In the genomic region with DNA sequence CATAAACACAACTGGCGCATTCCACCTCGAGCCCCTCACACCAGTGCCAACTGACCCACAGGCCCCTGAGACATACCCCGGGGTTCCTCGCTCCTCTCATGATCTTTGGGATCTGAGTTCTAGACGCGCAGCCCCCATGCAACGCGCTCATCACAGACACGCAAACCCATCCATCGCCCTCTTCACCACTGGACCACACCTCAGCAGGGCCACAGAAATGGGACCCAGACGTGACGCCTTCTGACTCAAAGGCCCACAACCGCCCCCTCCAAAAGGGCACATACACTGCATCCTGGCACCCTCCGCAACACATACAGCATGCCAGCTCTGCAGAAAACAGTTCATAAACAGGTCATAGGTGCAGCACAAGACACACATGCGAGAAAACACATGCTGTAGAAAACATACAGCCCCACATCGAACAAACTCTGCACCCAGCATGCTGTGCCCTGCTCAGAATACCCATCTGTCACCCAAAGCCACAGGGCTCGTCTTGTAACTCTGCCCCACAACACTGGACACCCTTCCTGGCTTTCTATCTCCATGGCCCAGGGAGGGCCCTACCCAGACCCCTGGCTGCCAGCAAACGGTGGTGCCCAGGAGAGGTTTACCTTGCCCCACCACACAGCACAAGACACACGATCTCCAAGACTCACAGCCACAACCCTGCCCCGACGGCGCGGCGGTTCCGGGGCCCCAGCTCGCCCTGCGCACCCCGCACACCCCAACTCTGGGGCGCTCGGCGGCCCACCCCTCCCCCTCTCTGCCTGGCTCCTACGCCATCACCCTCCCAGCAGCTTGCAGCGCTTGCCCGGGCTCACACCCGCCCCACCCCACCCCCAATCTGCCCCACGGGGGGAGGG, we compare ENCODE assay signal across 8 cellular contexts. TPM values are rescaled to one million over a fixed set of nuclear protein-coding genes. Genes with fewer than 3 reads are reported as not detected.
A peak's percentile ranks its signal among the peaks of the same experiment; 100 is the strongest.
DNase-seq lines count a peak whose midpoint lies in the region; ATAC-seq, FAIRE-seq and TF ChIP-seq lines count a peak whose summit lies in the region.

No MANE protein-coding gene starts in this region.

- H3K9me3 ChIP-seq in RWPE2 (ENCODE audit: severe bottlenecking) (no peaks in the 10 kb centered on the region), vagina (no peaks in the 10 kb centered on the region)

- FAIRE-seq in GM12891 (lab: Jason Lieb, UNC): peak; percentile 60

- intact Hi-C loops in vagina (cut with DNase I): no loop called here

- H3K4me1 ChIP-seq in RWPE2 (ENCODE audit: insufficient read depth, poor library complexity, severe bottlenecking): peaks cover 24% of the 10 kb centered on the region
- peaks cover 79% of the 10 kb centered on the region for H3K4me1 ChIP-seq in vagina

- TF ChIP-seq POLR2A in GM12891 (IDR thresholded peaks at IDR 0.05; ENCODE audit: low read depth, low read length): no peak
- no peak for TF ChIP-seq POLR2A in vagina (IDR thresholded peaks at IDR 0.05)

- DNase-seq in GM12891 (ENCODE audit: insufficient read length, low spot score) (peak; percentile 70), RWPE2 (ENCODE audit: low spot score) (no peak), glomerular visceral epithelial cell (ENCODE audit: extremely low spot score) (peak; percentile 48), omental fat pad (ENCODE audit: low spot score) (no peak), vagina (ENCODE audit: extremely low spot score in 2 of 2) (no peak), NCI-H1092 (lab: John Stamatoyannopoulos, UW) (no peak), cortex of kidney (lab: John Stamatoyannopoulos, UW) (no peak)
- peak; percentile 56 for DNase-seq in activated naive CD4-positive, alpha-beta T cell treated with anti-CD3 and anti-CD28 coated beads, Interleukin-2, amount 50 U/mL, for 16 hours

- H3K4me3 ChIP-seq in RWPE2 (ENCODE audit: severe bottlenecking) (peak overlapping the region; percentile 62), vagina (peak overlapping the region; percentile 84 to 89)

- H3K27me3 ChIP-seq in RWPE2 (ENCODE audit: insufficient read depth, poor library complexity, severe bottlenecking) (no peaks in the 10 kb centered on the region), vagina (no peaks in the 10 kb centered on the region)

- TF ChIP-seq CTCF in RWPE2 (IDR thresholded peaks at IDR 0.05; ENCODE audit: poor library complexity, severe bottlenecking) (no peak), omental fat pad (IDR thresholded peaks at IDR 0.05) (no peak), vagina (IDR thresholded peaks at IDR 0.05) (no peak)

- ATAC-seq in RWPE2 (ENCODE audit: low read depth) (peak; percentile 11), omental fat pad (ENCODE audit: low FRiP score) (peak; percentile 5)

- H3K36me3 ChIP-seq in RWPE2 (ENCODE audit: low read depth) (peaks cover 9% of the 10 kb centered on the region; the same call in 1 of the 2 replicates), vagina (no peaks in the 10 kb centered on the region)

- H3K27ac ChIP-seq in RWPE2 (ENCODE audit: poor library complexity, severe bottlenecking) (peak overlapping the region; percentile 95), vagina (peak overlapping the region; percentile 100)

TF ChIP-seq in GM12891, 5 proteins besides CTCF, POLR2A, EP300 and RAD21:
- TF ChIP-seq POLR2AphosphoS5 (IDR thresholded peaks at IDR 0.05; ENCODE audit: low read depth, low read length) (no peak), SPI1 (IDR thresholded peaks at IDR 0.05; ENCODE audit: low read depth, low read length) (no peak), PAX5 (IDR thresholded peaks at IDR 0.05; ENCODE audit: insufficient read depth, low read length, severe bottlenecking) (no peak)
TF ChIP-seq in GM12891: peak in this region for 0.

RNA-seq across cellular contexts. Expression of a gene that starts 0.9 kb away (rescaled TPM):
- 12.0 TPM for polyA plus RNA-seq in GM12891 (2012; ENCODE audit: low read depth, missing spikeins)
- total RNA-seq in omental fat pad: 10 to 100 TPM; 27.5 to 57.9 (median 38.5) TPM
- total RNA-seq in vagina: 38.1 TPM

RNA-seq across cellular contexts. Expression of a gene that starts 2.7 kb away (rescaled TPM):
- polyA plus RNA-seq in GM12891 (2012; ENCODE audit: low read depth, missing spikeins): 0.08 TPM
- total RNA-seq in omental fat pad (not detected), vagina (not detected)

RNA-seq across cellular contexts. Expression of a gene that starts 5.7 kb away (rescaled TPM):
- 59.8 TPM for polyA plus RNA-seq in GM12891 (2012; ENCODE audit: low read depth, missing spikeins)
- total RNA-seq in omental fat pad (10 to 100 TPM; 57.1 to 99.2 (median 77.1) TPM), vagina (118 TPM)

RNA-seq across cellular contexts. Expression of a gene that starts 33.6 kb away (rescaled TPM):
- 8.2 TPM for polyA plus RNA-seq in GM12891 (2012; ENCODE audit: low read depth, missing spikeins)
- 10 to 100 TPM in 1 of 4 donors, 1 to 10 TPM in 3; 3.0 to 10.9 (median 7.4) TPM for total RNA-seq in omental fat pad
- total RNA-seq in vagina: 5.9 TPM

RNA-seq across cellular contexts. Expression of a gene that starts 39.2 kb away (rescaled TPM):
- 31.0 TPM for polyA plus RNA-seq in GM12891 (2012; ENCODE audit: low read depth, missing spikeins)
- total RNA-seq in omental fat pad: 1 to 10 TPM in 3 of 4 donors, under 1 TPM in 1; 0.72 to 1.9 (median 1.7) TPM
- total RNA-seq in vagina: 10.8 TPM

Comparison
In these comparisons a context has a peak if more than half of its experiments do, and no peak if none do; other contexts are left out.
1. DNase-seq: peak in GM12891 (single experiment), activated naive CD4-positive, alpha-beta T cell treated with anti-CD3 and anti-CD28 coated beads, Interleukin-2, amount 50 U/mL, for 16 hours (single experiment) and glomerular visceral epithelial cell (single experiment); none in RWPE2 (single experiment), omental fat pad (single experiment), vagina (0 of 2), NCI-H1092 (single experiment) and cortex of kidney (single experiment).